ENCODE assay signal across 19 cellular contexts in genomic region chr4:142356118-142356759, GRCh38.
A peak's percentile ranks its signal among the peaks of the same experiment; 100 is the strongest.
DNase-seq lines count a peak whose midpoint lies in the region; ATAC-seq and TF ChIP-seq lines count a peak whose summit lies in the region.
"Had no signal": no experiment of that assay in that cellular context is flagged by ENCODE, and none has a peak within 500 bp of the region (broad histone marks: within the 10 kb centered on the region; RNA-seq: fewer than 3 reads in every experiment).

No MANE protein-coding gene starts in this region.

- H3K4ac ChIP-seq in IMR-90 (ENCODE audit: low read depth, low read length) = no peak overlapping the region

- no peak overlapping the region for H2AK9ac ChIP-seq in IMR-90 (replicated peaks; ENCODE audit: low read depth, low read length, poor library complexity)

- no peak overlapping the region for H2BK120ac ChIP-seq in IMR-90 (ENCODE audit: low read depth, low read length)

- no peak overlapping the region for H3K4me2 ChIP-seq in IMR-90 (ENCODE audit: low read depth, low read length)
- H3K4me2 ChIP-seq: A549 had no signal

- H2AK5ac ChIP-seq in IMR-90 (ENCODE audit: low read depth, low read length) = no peak overlapping the region

- TF ChIP-seq RAD21 in IMR-90 (IDR thresholded peaks at IDR 0.05; ENCODE audit: low read length) = no peak

- BruUV-seq in IMR-90 (replicated peaks; lab: Mats Ljungman, UMichigan) = no TSS peak

- no peak overlapping the region for H4K91ac ChIP-seq in IMR-90 (ENCODE audit: insufficient read depth, low read depth, low read length)

- dilution Hi-C loops in IMR-90 (cut with HindIII; ENCODE audit: low sequenced_read_pairs, unreplicated experiment) = no loop called here

- peaks cover 54% of the 10 kb centered on the region for H3K36me3 Mint-ChIP-seq in activated T-cell treated with anti-CD3 and anti-CD28 coated beads, Interleukin-2, amount 50 U/mL, for 24 hours (ENCODE audit: low read depth)
- peaks cover 0 to 5% of the 10 kb centered on the region in 2 donors for H3K36me3 Mint-ChIP-seq in activated naive CD4-positive, alpha-beta T cell treated with anti-CD3 and anti-CD28 coated beads, Interleukin-2, amount 50 U/mL, for 72 hours
- no peaks in the 10 kb centered on the region for H3K36me3 Mint-ChIP-seq in natural killer cell treated with Interleukin-12 subunit alpha and Interleukin-12 subunit beta and Interleukin-15 and Interleukin-18, amount 100 ng/mL, for 72 hours

- H3K27ac Mint-ChIP-seq in activated T-cell treated with anti-CD3 and anti-CD28 coated beads, Interleukin-2, amount 50 U/mL, for 24 hours = peak overlapping the region; percentile 89
- peak overlapping the region; percentile 85 to 90 for H3K27ac Mint-ChIP-seq in activated naive CD4-positive, alpha-beta T cell treated with anti-CD3 and anti-CD28 coated beads, Interleukin-2, amount 50 U/mL, for 72 hours
- peak overlapping the region; percentile 48 to 55 for H3K27ac Mint-ChIP-seq in natural killer cell treated with Interleukin-12 subunit alpha and Interleukin-12 subunit beta and Interleukin-15 and Interleukin-18, amount 100 ng/mL, for 72 hours

- TF ChIP-seq CTCF in IMR-90 (conservative IDR thresholded peaks at IDR 0.05; ENCODE audit: low read depth, low read length) = no peak

- no peak overlapping the region for H3K56ac ChIP-seq in IMR-90 (ENCODE audit: extremely low read depth, insufficient read depth, low read length)

- H3K27ac ChIP-seq in IMR-90 (ENCODE audit: insufficient read depth, low read length) = no peak overlapping the region
- H3K27ac ChIP-seq: A549 had no signal

- intact Hi-C loops in IMR-90 (cut with micrococcal nuclease) = loop anchor here (10.0 kb wide), 2 partner anchors 721 to 1201 kb away; partner anchors contain the start of gene IL15

- H3K4me3 ChIP-seq in IMR-90 (ENCODE audit: insufficient read depth, low read depth, low read length) = no peak overlapping the region
- H3K4me3 ChIP-seq: A549 had no signal

- no peaks in the 10 kb centered on the region for H3K9me3 ChIP-seq in IMR-90 (ENCODE audit: control insufficient read depth, insufficient read depth, low read length)
- H3K9me3 ChIP-seq: A549, BE2C had no signal

- H2BK20ac ChIP-seq in IMR-90 (ENCODE audit: low read depth, low read length) = no peak overlapping the region

- no peak overlapping the region for H4K5ac ChIP-seq in IMR-90 (ENCODE audit: low read depth, low read length)

- H3K36me3 ChIP-seq in IMR-90 (ENCODE audit: control insufficient read depth, insufficient read depth, low read length) = no peaks in the 10 kb centered on the region
- H3K36me3 ChIP-seq: BE2C had no signal

- H2AFZ ChIP-seq in IMR-90 (replicated peaks; ENCODE audit: low read length, poor library complexity) = no peak overlapping the region

- ATAC-seq in IMR-90 (ENCODE audit: low read depth) (no peak), GM18519 (IDR thresholded peaks at IDR 0.05; ENCODE audit: low FRiP score, unreplicated experiment) (no peak)
- ATAC-seq in activated naive CD4-positive, alpha-beta T cell treated with anti-CD3 and anti-CD28 coated beads, Interleukin-2, amount 50 U/mL, for 72 hours = peak; percentile 35 to 65
- ATAC-seq in natural killer cell treated with Interleukin-12 subunit alpha and Interleukin-12 subunit beta and Interleukin-15 and Interleukin-18, amount 100 ng/mL, for 72 hours = no peak
- ATAC-seq: A549 had no signal

- no peak overlapping the region for H3K9ac ChIP-seq in IMR-90 (ENCODE audit: low read depth, low read length)

- in situ Hi-C loops in IMR-90 (cut with MboI; ENCODE audit: low sequenced_read_pairs) = loop anchor here (10.0 kb wide), 3 partner anchors 221 to 489 kb away; partner anchors contain the start of gene INPP4B

- no peak overlapping the region for H2BK15ac ChIP-seq in IMR-90 (ENCODE audit: low read depth, low read length)

- H3K9me1 ChIP-seq in IMR-90 (ENCODE audit: insufficient read depth, low read length) = no peaks in the 10 kb centered on the region

- DNase-seq in activated T-cell treated with anti-CD3 and anti-CD28 coated beads, Interleukin-2, amount 50 U/mL, for 24 hours = no peak
- no peak for DNase-seq in activated T-cell treated with anti-CD3 and anti-CD28 coated beads for 4 hours
- no peak for DNase-seq in IMR-90
- DNase-seq in activated naive CD4-positive, alpha-beta T cell treated with anti-CD3 and anti-CD28 coated beads, Interleukin-2, amount 50 U/mL, for 72 hours (ENCODE audit: low spot score in 2 of 2) = no peak
- DNase-seq in natural killer cell treated with Interleukin-12 subunit alpha and Interleukin-12 subunit beta and Interleukin-15 and Interleukin-18, amount 100 ng/mL, for 72 hours (ENCODE audit: low spot score) = no peak
- no peak for DNase-seq in activated CD4-positive, CD25-positive, alpha-beta regulatory T cell (lab: John Stamatoyannopoulos, UW)
- DNase-seq in RKO (ENCODE audit: low spot score) = no peak
- DNase-seq: activated CD4-positive, alpha-beta T cell treated with anti-CD3 and anti-CD28 coated beads for 1 hour; amygdala; BE2C; hippocampal formation; Kasumi-1; NCI-H1417; NCI-H524 treated with DMSO at 0.1 percent for 48 hours; occipital lobe; retina; RPMI8226 had no signal

- CTCF ChIA-PET in IMR-90 (lab: Yijun Ruan, JAX) = interaction anchor here (0.9 to 1.6 kb wide), 3 partner anchors 51 to 360 kb away, joined by 3 to 4 read pairs (median 3); no protein-coding TSS in a partner anchor

- TF ChIP-seq POLR2A in IMR-90 (IDR thresholded peaks at IDR 0.05; ENCODE audit: low read depth, low read length) = no peak

- no peaks in the 10 kb centered on the region for H3K9me3 Mint-ChIP-seq in activated T-cell treated with anti-CD3 and anti-CD28 coated beads, Interleukin-2, amount 50 U/mL, for 24 hours
- no peaks in the 10 kb centered on the region for H3K9me3 Mint-ChIP-seq in activated naive CD4-positive, alpha-beta T cell treated with anti-CD3 and anti-CD28 coated beads, Interleukin-2, amount 50 U/mL, for 72 hours
- H3K9me3 Mint-ChIP-seq in natural killer cell treated with Interleukin-12 subunit alpha and Interleukin-12 subunit beta and Interleukin-15 and Interleukin-18, amount 100 ng/mL, for 72 hours = no peaks in the 10 kb centered on the region

- peaks cover 3 to 6% of the 10 kb centered on the region in 2 experiments; a peak in 1 of 4 replicates for H3K79me1 ChIP-seq in IMR-90 (ENCODE audit: low read depth in 1 of 2, low read length in 2 of 2)

- POLR2A ChIA-PET in IMR-90 (lab: Charles Lee; ENCODE audit: unreplicated experiment) = no interaction called here

- no peak overlapping the region for H3K14ac ChIP-seq in IMR-90 (replicated peaks; ENCODE audit: low read depth, low read length)

- no peak overlapping the region for H3K23ac ChIP-seq in IMR-90 (ENCODE audit: low read depth, low read length)

- no peaks in the 10 kb centered on the region for H3K27me3 Mint-ChIP-seq in activated T-cell treated with anti-CD3 and anti-CD28 coated beads, Interleukin-2, amount 50 U/mL, for 24 hours
- no peaks in the 10 kb centered on the region for H3K27me3 Mint-ChIP-seq in natural killer cell treated with Interleukin-12 subunit alpha and Interleukin-12 subunit beta and Interleukin-15 and Interleukin-18, amount 100 ng/mL, for 72 hours

- peak overlapping the region; percentile 66; the same call in 1 of the 2 replicates for H3K18ac ChIP-seq in IMR-90 (ENCODE audit: low read depth, low read length)

- peak overlapping the region; percentile 5 for H3K4me3 Mint-ChIP-seq in activated T-cell treated with anti-CD3 and anti-CD28 coated beads, Interleukin-2, amount 50 U/mL, for 24 hours
- H3K4me3 Mint-ChIP-seq in natural killer cell treated with Interleukin-12 subunit alpha and Interleukin-12 subunit beta and Interleukin-15 and Interleukin-18, amount 100 ng/mL, for 72 hours = peak overlapping the region; percentile 1

- H3K4me1 Mint-ChIP-seq in activated T-cell treated with anti-CD3 and anti-CD28 coated beads, Interleukin-2, amount 50 U/mL, for 24 hours (ENCODE audit: low read depth) = peaks cover 95% of the 10 kb centered on the region
- H3K4me1 Mint-ChIP-seq in natural killer cell treated with Interleukin-12 subunit alpha and Interleukin-12 subunit beta and Interleukin-15 and Interleukin-18, amount 100 ng/mL, for 72 hours (ENCODE audit: low read depth in 2 of 2) = peaks cover 20 to 38% of the 10 kb centered on the region in 2 donors

- H2BK5ac ChIP-seq in IMR-90 (ENCODE audit: low read depth, low read length, poor library complexity, severe bottlenecking) = no peak overlapping the region

- H3K4me1 ChIP-seq in IMR-90 (ENCODE audit: control insufficient read depth, insufficient read depth, low read length) = peaks cover 3% of the 10 kb centered on the region; the same call in 1 of the 2 replicates
- H3K4me1 ChIP-seq: BE2C had no signal

- no peaks in the 10 kb centered on the region for H3K27me3 ChIP-seq in IMR-90 (ENCODE audit: control insufficient read depth, insufficient read depth, low read length)
- H3K27me3 ChIP-seq: BE2C had no signal

- H4K8ac ChIP-seq in IMR-90 (ENCODE audit: low read depth in 2 of 2, low read length in 2 of 2) = no peak overlapping the region

- no peaks in the 10 kb centered on the region for H4K20me1 ChIP-seq in IMR-90 (ENCODE audit: insufficient read depth, low read length)

TF ChIP-seq in IMR-90, 13 proteins besides CTCF, POLR2A, EP300 and RAD21 (continues in another document):
- TF ChIP-seq NFE2L2 (IDR thresholded peaks at IDR 0.05; ENCODE audit: low read depth, low read length) (no peak), MAZ (IDR thresholded peaks at IDR 0.05; ENCODE audit: borderline replicate concordance, low read depth, low read length) (no peak), BHLHE40 (IDR thresholded peaks at IDR 0.05; ENCODE audit: low read depth, low read length) (no peak), CHD1 (IDR thresholded peaks at IDR 0.05; ENCODE audit: low read depth, low read length) (no peak), ELK1 (IDR thresholded peaks at IDR 0.05; ENCODE audit: borderline replicate concordance, low read depth, low read length) (no peak), FOS (IDR thresholded peaks at IDR 0.05; ENCODE audit: low read depth, low read length) (no peak), CEBPB (IDR thresholded peaks at IDR 0.05; ENCODE audit: low read depth, low read length) (no peak), MXI1 (IDR thresholded peaks at IDR 0.05; ENCODE audit: borderline replicate concordance, low read depth, low read length) (no peak)

Comparison
In these comparisons a context has a peak if more than half of its experiments do, and no peak if none do; other contexts are left out.
1. ATAC-seq: peak in activated naive CD4-positive, alpha-beta T cell treated with anti-CD3 and anti-CD28 coated beads, Interleukin-2, amount 50 U/mL, for 72 hours (2 of 2); none in IMR-90 (single experiment), natural killer cell treated with Interleukin-12 subunit alpha and Interleukin-12 subunit beta and Interleukin-15 and Interleukin-18, amount 100 ng/mL, for 72 hours (0 of 2) and GM18519 (single experiment).
2. Peak in every context shown above with its lines, with median percentiles within 50 percentile points of each other: H3K27ac Mint-ChIP-seq.